1 cellular context compared by ENCODE assay signal in genomic region chr10:44965651-44966097, GRCh38.
TF ChIP-seq lines count a peak whose summit lies in the region.

No MANE protein-coding gene starts in this region.

TF ChIP-seq in GM12878, 131 proteins besides CTCF, POLR2A, EP300 and RAD21:
- TF ChIP-seq STAT3 (IDR thresholded peaks at IDR 0.05; ENCODE audit: low read depth, low read length): no peak
- peak; percentile 68; the same call in 1 of the 2 replicates for TF ChIP-seq TCF3 (IDR thresholded peaks at IDR 0.05; ENCODE audit: borderline replicate concordance, insufficient read depth, low read depth, low read length)
- TF ChIP-seq CBX3 (IDR thresholded peaks at IDR 0.05; ENCODE audit: borderline replicate concordance, low read depth): no peak
- no peak for TF ChIP-seq SREBF2 (IDR thresholded peaks at IDR 0.05; ENCODE audit: low read length)
- no peak for TF ChIP-seq ATF2 (IDR thresholded peaks at IDR 0.05; ENCODE audit: low read length)
- TF ChIP-seq MTA2 (IDR thresholded peaks at IDR 0.05; ENCODE audit: low read depth): no peak
- no peak for TF ChIP-seq ZZZ3 (IDR thresholded peaks at IDR 0.05; ENCODE audit: control insufficient read depth, insufficient read length, low read depth)
- TF ChIP-seq IKZF2 (IDR thresholded peaks at IDR 0.05): no peak
- peak; percentile 70; the same call in 2 of the 3 replicates for TF ChIP-seq POU2F2 (IDR thresholded peaks at IDR 0.05; ENCODE audit: borderline replicate concordance, low read depth, low read length)
- TF ChIP-seq ZSCAN29 (IDR thresholded peaks at IDR 0.05): no peak
- TF ChIP-seq RELA (IDR thresholded peaks at IDR 0.05; ENCODE audit: borderline replicate concordance, partially characterized antibody): no peak
- no peak for TF ChIP-seq E2F8 (IDR thresholded peaks at IDR 0.05; ENCODE audit: low read depth, partially characterized antibody)
- TF ChIP-seq FOS (IDR thresholded peaks at IDR 0.05; ENCODE audit: borderline replicate concordance, extremely low read depth, insufficient read length): no peak
- no peak for TF ChIP-seq SMARCA5 (IDR thresholded peaks at IDR 0.05)
- TF ChIP-seq BHLHE40 (IDR thresholded peaks at IDR 0.05; ENCODE audit: borderline replicate concordance in 1 of 2, low read depth in 2 of 2, low read length in 1 of 2): peak in 1 of 2 experiments; percentile 31; a peak in 2 of 4 replicates
- TF ChIP-seq MXI1 (IDR thresholded peaks at IDR 0.05; ENCODE audit: low read depth, low read length): no peak
- no peak for TF ChIP-seq ZBTB33 (IDR thresholded peaks at IDR 0.05)
- TF ChIP-seq IRF3 (IDR thresholded peaks at IDR 0.05): no peak
- TF ChIP-seq POLR2AphosphoS5 (IDR thresholded peaks at IDR 0.05; ENCODE audit: low read length): peak; percentile 66; the same call in 1 of the 2 replicates
- no peak for TF ChIP-seq YBX1 (IDR thresholded peaks at IDR 0.05)
- TF ChIP-seq NFIC (IDR thresholded peaks at IDR 0.05; ENCODE audit: low read depth, low read length): no peak
- TF ChIP-seq GATAD2B (conservative IDR thresholded peaks at IDR 0.05; ENCODE audit: low read depth): no peak
- no peak for TF ChIP-seq MEF2A (IDR thresholded peaks at IDR 0.05; ENCODE audit: insufficient read depth, low read depth, low read length)
- peak; percentile 60; the same call in 1 of the 2 replicates for TF ChIP-seq MLLT1 (IDR thresholded peaks at IDR 0.05)
- no peak for TF ChIP-seq CHD1 (IDR thresholded peaks at IDR 0.05; ENCODE audit: low read depth, low read length)
- no peak for TF ChIP-seq SREBF1 (IDR thresholded peaks at IDR 0.05; ENCODE audit: low read length)
- TF ChIP-seq REST (IDR thresholded peaks at IDR 0.05; ENCODE audit: low read depth, low read length): no peak
- no peak for TF ChIP-seq POLR2AphosphoS2 (IDR thresholded peaks at IDR 0.05; ENCODE audit: low read depth, low read length)
- no peak for TF ChIP-seq ASH2L (IDR thresholded peaks at IDR 0.05; ENCODE audit: borderline replicate concordance, low read depth)
- no peak for TF ChIP-seq ESRRA (IDR thresholded peaks at IDR 0.05; ENCODE audit: low read length)
- TF ChIP-seq TCF12 (IDR thresholded peaks at IDR 0.05; ENCODE audit: low read depth, low read length): no peak
- no peak for TF ChIP-seq CREB1 (IDR thresholded peaks at IDR 0.05; ENCODE audit: low read depth)
- TF ChIP-seq GABPA (IDR thresholded peaks at IDR 0.05; ENCODE audit: low read depth): no peak
- TF ChIP-seq YY1 (IDR thresholded peaks at IDR 0.05; ENCODE audit: low read depth, low read length): 0 out of 2 replicates have a peak, but pooled peaks have one; percentile 33
- no peak for TF ChIP-seq PKNOX1 (IDR thresholded peaks at IDR 0.05)
- no peak for TF ChIP-seq RUNX3 (IDR thresholded peaks at IDR 0.05; ENCODE audit: low read length)
- TF ChIP-seq KDM1A (IDR thresholded peaks at IDR 0.05; ENCODE audit: borderline replicate concordance): no peak
- TF ChIP-seq HDGF (IDR thresholded peaks at IDR 0.05): 0 out of 2 replicates have a peak, but pooled peaks have one; percentile 55
- no peak for TF ChIP-seq MYC (IDR thresholded peaks at IDR 0.05; ENCODE audit: insufficient read depth, insufficient read length, insufficient replicate concordance, low read length, severe bottlenecking)
